Comparison of ENCODE assay signal across 21 cellular contexts in genomic region chr18:2302012-2302411, GRCh38.
"Had no signal": no experiment of that assay in that cellular context is flagged by ENCODE, and none has a peak within 500 bp of the region (broad histone marks: within the 10 kb centered on the region; RNA-seq: fewer than 3 reads in every experiment).

No MANE protein-coding gene starts in this region.

- H3K4me1 ChIP-seq: heart right ventricle, psoas muscle, tibial artery, uterus had no signal

- H3K4me3 Mint-ChIP-seq: activated naive CD8-positive, alpha-beta T cell; activated T-helper 17 cell treated with anti-CD3 and anti-CD28 coated beads, Interleukin-2, amount 50 U/mL, for 72 hours; endodermal cell; nephron progenitor cell; stimulated activated effector memory CD8-positive, alpha-beta T cell treated with anti-CD3 and anti-CD28 coated beads, Interleukin-12 subunit alpha, Interleukin-12 subunit beta, amount 100 ng/mL, for 72 hours; stimulated activated naive CD8-positive, alpha-beta T cell treated with anti-CD3 and anti-CD28 coated beads, Interleukin-15, amount 100 ng/mL, for 72 hours; WTC11 had no signal

- H3K27ac Mint-ChIP-seq: activated naive CD8-positive, alpha-beta T cell; activated T-helper 17 cell treated with anti-CD3 and anti-CD28 coated beads, Interleukin-2, amount 50 U/mL, for 72 hours; endodermal cell; nephron progenitor cell; stimulated activated effector memory CD8-positive, alpha-beta T cell treated with anti-CD3 and anti-CD28 coated beads, Interleukin-12 subunit alpha, Interleukin-12 subunit beta, amount 100 ng/mL, for 72 hours; stimulated activated naive CD8-positive, alpha-beta T cell treated with anti-CD3 and anti-CD28 coated beads, Interleukin-15, amount 100 ng/mL, for 72 hours; WTC11 had no signal

- H3K36me3 ChIP-seq: heart right ventricle, pancreas, tibial artery, uterus had no signal

- H3K36me3 Mint-ChIP-seq: activated naive CD8-positive, alpha-beta T cell; stimulated activated effector memory CD8-positive, alpha-beta T cell treated with anti-CD3 and anti-CD28 coated beads, Interleukin-12 subunit alpha, Interleukin-12 subunit beta, amount 100 ng/mL, for 72 hours; WTC11 had no signal

- ATAC-seq: activated T-helper 17 cell treated with anti-CD3 and anti-CD28 coated beads, Interleukin-2, amount 50 U/mL, for 72 hours; heart right ventricle; left colon; psoas muscle; right cardiac atrium; stimulated activated effector memory CD8-positive, alpha-beta T cell treated with anti-CD3 and anti-CD28 coated beads, Interleukin-12 subunit alpha, Interleukin-12 subunit beta, amount 100 ng/mL, for 72 hours; stimulated activated naive CD8-positive, alpha-beta T cell treated with anti-CD3 and anti-CD28 coated beads, Interleukin-15, amount 100 ng/mL, for 72 hours; WTC11 had no signal

- H3K27ac ChIP-seq: coronary artery, heart right ventricle, pancreas, psoas muscle, tibial artery, uterus had no signal

- H3K9me3 ChIP-seq: heart right ventricle, pancreas, psoas muscle, tibial artery, uterus had no signal

- H3K27me3 ChIP-seq: heart right ventricle, pancreas, tibial artery, uterus had no signal

- H3K4me1 Mint-ChIP-seq: activated T-helper 17 cell treated with anti-CD3 and anti-CD28 coated beads, Interleukin-2, amount 50 U/mL, for 72 hours; endodermal cell; stimulated activated effector memory CD8-positive, alpha-beta T cell treated with anti-CD3 and anti-CD28 coated beads, Interleukin-12 subunit alpha, Interleukin-12 subunit beta, amount 100 ng/mL, for 72 hours; stimulated activated naive CD8-positive, alpha-beta T cell treated with anti-CD3 and anti-CD28 coated beads, Interleukin-15, amount 100 ng/mL, for 72 hours had no signal

- H3K4me3 ChIP-seq: coronary artery, heart right ventricle, pancreas, psoas muscle, tibial artery, uterus had no signal

- DNase-seq: activated T-cell treated with anti-CD3 and anti-CD28 coated beads, Interleukin-2, amount 50 U/mL, for 1 hour; cerebellar nuclear complex; endodermal cell; heart right ventricle; islet precursor cell; left colon; mesenchymal stem cell; nephron progenitor cell; pancreas; psoas muscle; right cardiac atrium; stimulated activated CD4-positive, alpha-beta T cell treated with anti-CD3 and anti-CD28 coated beads, Interleukin-12 subunit alpha, Interleukin-12 subunit beta, amount 100 ng/mL, for 4 hours; stimulated activated naive CD8-positive, alpha-beta T cell treated with anti-CD3 and anti-CD28 coated beads, Interleukin-15, amount 100 ng/mL, for 72 hours; T1000; tibial artery; uterus had no signal

- FAIRE-seq: pancreas had no signal

- H3K9me3 Mint-ChIP-seq: activated T-helper 17 cell treated with anti-CD3 and anti-CD28 coated beads, Interleukin-2, amount 50 U/mL, for 72 hours; endodermal cell; nephron progenitor cell; stimulated activated effector memory CD8-positive, alpha-beta T cell treated with anti-CD3 and anti-CD28 coated beads, Interleukin-12 subunit alpha, Interleukin-12 subunit beta, amount 100 ng/mL, for 72 hours; stimulated activated naive CD8-positive, alpha-beta T cell treated with anti-CD3 and anti-CD28 coated beads, Interleukin-15, amount 100 ng/mL, for 72 hours had no signal
